ENCODE assay signal across 16 cellular contexts in genomic region chr12:61536525-61536924, GRCh38.
"Had no signal": no experiment of that assay in that cellular context is flagged by ENCODE, and none has a peak within 500 bp of the region (broad histone marks: within the 10 kb centered on the region; RNA-seq: fewer than 3 reads in every experiment).

No MANE protein-coding gene starts in this region.

- H3K4me3 ChIP-seq: psoas muscle, spleen, testis had no signal

- H3K36me3 ChIP-seq: spleen had no signal

- H3K27ac ChIP-seq: psoas muscle, spleen, testis had no signal

- ATAC-seq: activated CD8-positive, alpha-beta T cell treated with anti-CD3 and anti-CD28 coated beads, Interleukin-2, amount 10 ng/mL, durations not matched to agents 7 days and 5 days; left ventricle myocardium superior; psoas muscle; sciatic nerve; stimulated activated naive CD8-positive, alpha-beta T cell treated with anti-CD3 and anti-CD28 coated beads, Interleukin-15, amount 100 ng/mL, for 72 hours; T-helper 17 cell; WTC11 had no signal

- H3K4me1 ChIP-seq: psoas muscle, spleen, testis had no signal

- H3K27me3 ChIP-seq: spleen, testis had no signal

- H3K9me3 ChIP-seq: psoas muscle, spleen, testis had no signal

- DNase-seq: activated CD4-positive, alpha-beta T cell treated with anti-CD3 and anti-CD28 coated beads for 48 hours; activated CD8-positive, alpha-beta memory T cell treated with anti-CD3 and anti-CD28 coated beads, Interleukin-2, amount 50 U/mL, for 4 hours; activated CD8-positive, alpha-beta T cell treated with anti-CD3 and anti-CD28 coated beads, Interleukin-2, amount 10 ng/mL, durations not matched to agents 7 days and 5 days; activated gamma-delta T cell; activated T-cell treated with anti-CD3 and anti-CD28 coated beads, Interleukin-2, amount 50 U/mL, for 48 hours; erythroblast; left ventricle myocardium superior; mesendoderm; nephron progenitor cell; psoas muscle; spleen; stimulated activated naive CD8-positive, alpha-beta T cell treated with anti-CD3 and anti-CD28 coated beads, Interleukin-15, amount 100 ng/mL, for 72 hours; T-helper 17 cell; testis had no signal
